Comparison of ENCODE assay signal across 8 cellular contexts in genomic region chr5:43305948-43306563, GRCh38. TPM values are rescaled to one million over a fixed set of nuclear protein-coding genes. Genes with fewer than 3 reads are reported as not detected.
DNase-seq lines count a peak whose midpoint lies in the region; ATAC-seq and FAIRE-seq lines count a peak whose summit lies in the region.

No MANE protein-coding gene starts in this region.

- ATAC-seq in GM21390 (IDR thresholded peaks at IDR 0.05; ENCODE audit: unreplicated experiment) = peak; percentile 66

- DNase-seq in Daoy (ENCODE audit: low read depth) (peak; percentile 26), LHCN-M2 (ENCODE audit: low read depth) (peak; percentile 64), RCC 7860 (ENCODE audit: low spot score) (peak; percentile 67), cerebellum (ENCODE audit: low spot score) (peak; percentile 19), medulla oblongata (ENCODE audit: extremely low spot score) (peak; percentile 85), iPS-NIHi7 (ENCODE audit: extremely low spot score) (no peak)
- no peak for DNase-seq in stimulated activated naive CD4-positive, alpha-beta T cell treated with Interleukin-2 at 50 U/mL for 16 hours (lab: John Stamatoyannopoulos, UW)

- FAIRE-seq in RCC 7860 (lab: Jason Lieb, UNC) = peak; percentile 85

RNA-seq across cellular contexts. Expression of gene HMGCS1, which starts 7.2 kb away (rescaled TPM):
- 11.7 and 23.0 TPM in 2 replicates for total RNA-seq in Daoy (2014; rRNA removed; shearing (Covaris generic))
- total RNA-seq in LHCN-M2 (2014; rRNA removed) = 10.3 and 17.6 TPM in 2 replicates
- polyA plus RNA-seq in LHCN-M2 (2012) = 22.4 TPM
- total RNA-seq in cerebellum = 236 TPM

Comparison
In these comparisons a context has a peak if more than half of its experiments do, and no peak if none do; other contexts are left out.
1. DNase-seq: peak in Daoy (single experiment), LHCN-M2 (single experiment), RCC 7860 (single experiment), cerebellum (single experiment) and medulla oblongata (single experiment); none in iPS-NIHi7 (single experiment) and stimulated activated naive CD4-positive, alpha-beta T cell treated with Interleukin-2 at 50 U/mL for 16 hours (single experiment).